14 cellular contexts compared by ENCODE assay signal in genomic region chr6:88141641-88142298, GRCh38. TPM values are rescaled to one million over a fixed set of nuclear protein-coding genes. Genes with fewer than 3 reads are reported as not detected.
DNase-seq lines count a peak whose midpoint lies in the region; ATAC-seq and TF ChIP-seq lines count a peak whose summit lies in the region.
"Had no signal": no experiment of that assay in that cellular context is flagged by ENCODE, and none has a peak within 500 bp of the region (broad histone marks: within the 10 kb centered on the region; RNA-seq: fewer than 3 reads in every experiment).

No MANE protein-coding gene starts in this region.

- no peaks in the 10 kb centered on the region for H3K9me3 Mint-ChIP-seq in central memory CD8-positive, alpha-beta T cell
- H3K9me3 Mint-ChIP-seq in activated T-cell treated with anti-CD3 and anti-CD28 coated beads, Interleukin-2, amount 50 U/mL, for 72 hours, result no peaks in the 10 kb centered on the region
- H3K9me3 Mint-ChIP-seq: activated naive CD4-positive, alpha-beta T cell treated with anti-CD3 and anti-CD28 coated beads, Interleukin-2, amount 10 ng/mL, durations not matched to agents 7 days and 5 days had no signal

- no peaks in the 10 kb centered on the region for H3K4me1 Mint-ChIP-seq in central memory CD8-positive, alpha-beta T cell
- H3K4me1 Mint-ChIP-seq in activated T-cell treated with anti-CD3 and anti-CD28 coated beads, Interleukin-2, amount 50 U/mL, for 72 hours (ENCODE audit: low read depth), result no peaks in the 10 kb centered on the region
- H3K4me1 Mint-ChIP-seq: activated naive CD4-positive, alpha-beta T cell treated with anti-CD3 and anti-CD28 coated beads, Interleukin-2, amount 10 ng/mL, durations not matched to agents 7 days and 5 days had no signal

- no peaks in the 10 kb centered on the region for H3K36me3 Mint-ChIP-seq in central memory CD8-positive, alpha-beta T cell (ENCODE audit: insufficient read depth)
- no peaks in the 10 kb centered on the region for H3K36me3 Mint-ChIP-seq in activated T-cell treated with anti-CD3 and anti-CD28 coated beads, Interleukin-2, amount 50 U/mL, for 72 hours (ENCODE audit: insufficient read depth in 2 of 2)
- H3K36me3 Mint-ChIP-seq: activated naive CD4-positive, alpha-beta T cell treated with anti-CD3 and anti-CD28 coated beads, Interleukin-2, amount 10 ng/mL, durations not matched to agents 7 days and 5 days had no signal

- TF ChIP-seq CTCF in foreskin keratinocyte (conservative IDR thresholded peaks at IDR 0.05), result no peak

- no peak overlapping the region for H3K27ac ChIP-seq in foreskin keratinocyte

- no peak overlapping the region for H3K27ac Mint-ChIP-seq in central memory CD8-positive, alpha-beta T cell (ENCODE audit: low read depth)
- H3K27ac Mint-ChIP-seq in activated T-cell treated with anti-CD3 and anti-CD28 coated beads, Interleukin-2, amount 50 U/mL, for 72 hours, result no peak overlapping the region
- H3K27ac Mint-ChIP-seq: activated naive CD4-positive, alpha-beta T cell treated with anti-CD3 and anti-CD28 coated beads, Interleukin-2, amount 10 ng/mL, durations not matched to agents 7 days and 5 days had no signal

- peak; percentile 96 for ATAC-seq in GM18502 (IDR thresholded peaks at IDR 0.05; ENCODE audit: poor library complexity, unreplicated experiment)
- peak; percentile 97 for ATAC-seq in GM21390 (IDR thresholded peaks at IDR 0.05; ENCODE audit: unreplicated experiment)
- peak; percentile 85 for ATAC-seq in HG03097 (IDR thresholded peaks at IDR 0.05; ENCODE audit: low FRiP score, unreplicated experiment)
- peak; percentile 40 for ATAC-seq in central memory CD8-positive, alpha-beta T cell (replicated peaks; ENCODE audit: extremely low read depth, poor library complexity, severe bottlenecking)
- ATAC-seq in foreskin keratinocyte, result no peak
- no peak for ATAC-seq in activated T-cell treated with anti-CD3 and anti-CD28 coated beads, Interleukin-2, amount 50 U/mL, for 72 hours (replicated peaks in 1 of 2)

- DNase-seq in central memory CD8-positive, alpha-beta T cell (ENCODE audit: low spot score in 2 of 2), result no peak
- no peak for DNase-seq in foreskin keratinocyte
- DNase-seq in dermis blood vessel endothelial cell, result no peak
- no peak for DNase-seq in NCI-H1694 (lab: John Stamatoyannopoulos, UW)
- DNase-seq in activated T-cell treated with anti-CD3 and anti-CD28 coated beads, Interleukin-2, amount 50 U/mL, for 72 hours, result no peak
- DNase-seq: activated naive CD4-positive, alpha-beta T cell treated with anti-CD3 and anti-CD28 coated beads, Interleukin-2, amount 10 ng/mL, durations not matched to agents 7 days and 5 days; NCI-H2227 treated with DMSO at 0.1 percent for 48 hours; retina; stimulated activated CD8-positive, alpha-beta memory T cell treated with anti-CD3 and anti-CD28 coated beads, Interleukin-4, amount 100 ng/mL, for 48 hours; T-helper 9 cell had no signal

- H3K27me3 ChIP-seq in foreskin keratinocyte, result no peaks in the 10 kb centered on the region

- no peaks in the 10 kb centered on the region for H3K4me1 ChIP-seq in foreskin keratinocyte

- H3K27me3 Mint-ChIP-seq in central memory CD8-positive, alpha-beta T cell, result no peaks in the 10 kb centered on the region
- no peaks in the 10 kb centered on the region for H3K27me3 Mint-ChIP-seq in activated T-cell treated with anti-CD3 and anti-CD28 coated beads, Interleukin-2, amount 50 U/mL, for 72 hours (ENCODE audit: low read depth)
- H3K27me3 Mint-ChIP-seq: activated naive CD4-positive, alpha-beta T cell treated with anti-CD3 and anti-CD28 coated beads, Interleukin-2, amount 10 ng/mL, durations not matched to agents 7 days and 5 days had no signal

- H3K4me3 Mint-ChIP-seq in central memory CD8-positive, alpha-beta T cell, result no peak overlapping the region
- H3K4me3 Mint-ChIP-seq in activated T-cell treated with anti-CD3 and anti-CD28 coated beads, Interleukin-2, amount 50 U/mL, for 72 hours, result no peak overlapping the region
- H3K4me3 Mint-ChIP-seq: activated naive CD4-positive, alpha-beta T cell treated with anti-CD3 and anti-CD28 coated beads, Interleukin-2, amount 10 ng/mL, durations not matched to agents 7 days and 5 days had no signal

RNA-seq across cellular contexts. Expression of gene CNR1, which starts 24.4 kb away (rescaled TPM):
- total RNA-seq in foreskin keratinocyte, result not detected in 2 replicates
- polyA plus RNA-seq in foreskin keratinocyte, result not detected in 2 replicates
- 1.3 TPM in 1 of 2 replicates, not detected in the other for total RNA-seq in dermis blood vessel endothelial cell
- under 1 TPM; 0.19 to 0.37 TPM for total RNA-seq in activated T-cell treated with anti-CD3 and anti-CD28 coated beads, Interleukin-2, amount 50 U/mL, for 72 hours
- polyA plus RNA-seq: keratinocyte had no signal

Comparison
In these comparisons a context has a peak if more than half of its experiments do, and no peak if none do; other contexts are left out.
1. ATAC-seq: peak in GM18502 (single experiment), GM21390 (single experiment), HG03097 (single experiment) and central memory CD8-positive, alpha-beta T cell (single experiment); none in foreskin keratinocyte (single experiment) and activated T-cell treated with anti-CD3 and anti-CD28 coated beads, Interleukin-2, amount 50 U/mL, for 72 hours (0 of 2).